In the genomic region with DNA sequence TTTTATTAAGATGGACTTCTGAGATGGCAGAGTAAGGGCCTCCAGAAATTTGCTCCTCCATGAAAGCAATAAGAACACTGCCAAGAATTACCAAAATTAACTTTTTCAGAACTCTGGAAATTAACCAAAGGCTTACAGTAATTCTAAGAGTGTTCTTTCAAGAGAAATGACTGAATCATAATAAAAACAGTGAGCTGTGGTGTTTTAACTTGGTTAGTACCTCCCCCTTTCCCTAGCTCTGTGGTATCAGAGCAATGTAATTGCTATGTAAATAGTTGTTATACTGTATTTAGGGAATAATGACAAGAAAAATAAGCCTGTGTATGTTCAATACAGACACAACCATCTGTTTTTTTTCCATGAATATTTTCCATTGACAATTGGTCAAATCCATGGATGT, we compare ENCODE assay signal across 17 cellular contexts. TPM values are rescaled to one million over a fixed set of nuclear protein-coding genes. Genes with fewer than 3 reads are reported as not detected.
DNase-seq lines count a peak whose midpoint lies in the region; ATAC-seq and TF ChIP-seq lines count a peak whose summit lies in the region.
"Had no signal": no experiment of that assay in that cellular context is flagged by ENCODE, and none has a peak within 500 bp of the region (broad histone marks: within the 10 kb centered on the region; RNA-seq: fewer than 3 reads in every experiment).

No MANE protein-coding gene starts in this region.

- H3K79me2 ChIP-seq in smooth muscle cell (ENCODE audit: low read depth), result peaks cover 68% of the 10 kb centered on the region

- no peaks in the 10 kb centered on the region for H3K27me3 ChIP-seq in smooth muscle cell (ENCODE audit: low read depth)
- H3K27me3 ChIP-seq: body of pancreas, hepatocyte had no signal

- peak overlapping the region; percentile 41 for H3K4me2 ChIP-seq in smooth muscle cell
- H3K4me2 ChIP-seq: A549, hepatocyte, PC-9 had no signal

- H3K4me1 ChIP-seq in smooth muscle cell (ENCODE audit: low read depth), result peaks cover 28% of the 10 kb centered on the region
- H3K4me1 ChIP-seq: A549 had no signal

- H3K27ac ChIP-seq in smooth muscle cell (ENCODE audit: low read depth), result peak overlapping the region; percentile 51
- H3K27ac ChIP-seq: A549, body of pancreas, hepatocyte, PC-9 had no signal

- intact Hi-C loops in activated CD4-positive, alpha-beta T cell treated with anti-CD3 and anti-CD28 coated beads for 36 hours (cut with DNase I, micrococcal nuclease), result loop anchor here (1.0 to 5.0 kb wide), 6 partner anchors 8 to 137 kb away; a partner anchor contains a TSS

- ATAC-seq in activated CD4-positive, alpha-beta T cell treated with anti-CD3 and anti-CD28 coated beads for 36 hours, result peak; percentile 47
- ATAC-seq in central memory CD8-positive, alpha-beta T cell (replicated peaks; ENCODE audit: extremely low read depth, poor library complexity, severe bottlenecking), result no peak
- ATAC-seq in HG02642 (IDR thresholded peaks at IDR 0.05; ENCODE audit: poor library complexity, unreplicated experiment), result no peak
- ATAC-seq: A549, body of pancreas, GM12878 had no signal

- CTCF ChIA-PET in activated CD4-positive, alpha-beta T cell treated with anti-CD3 and anti-CD28 coated beads for 36 hours (lab: Charles Lee), result interaction anchor here (0.9 to 3.5 kb wide), 4 partner anchors 10 to 21 kb away, joined by 3 to 23 read pairs (median 14); no protein-coding TSS in a partner anchor

- no peak overlapping the region for H3K4me3 ChIP-seq in smooth muscle cell
- H3K4me3 ChIP-seq: A549, body of pancreas, GM12878, hepatocyte, PC-9 had no signal

- H4K20me1 ChIP-seq in smooth muscle cell (ENCODE audit: low read depth), result peaks cover 9% of the 10 kb centered on the region

- POLR2A ChIA-PET in activated CD4-positive, alpha-beta T cell treated with anti-CD3 and anti-CD28 coated beads for 36 hours (lab: Charles Lee), result interaction anchor here (0.6 to 4.0 kb wide), 8 partner anchors 8 to 220 kb away, joined by 3 to 20 read pairs (median 4); a partner anchor contains a TSS

- TF ChIP-seq CTCF in smooth muscle cell (IDR thresholded peaks at IDR 0.05; ENCODE audit: borderline replicate concordance, insufficient read depth, poor library complexity, severe bottlenecking), result no peak

- no peak overlapping the region for H3K9ac ChIP-seq in smooth muscle cell (ENCODE audit: low read depth)

- peaks cover 82% of the 10 kb centered on the region for H3K4me1 Mint-ChIP-seq in activated CD4-positive, alpha-beta T cell treated with anti-CD3 and anti-CD28 coated beads for 36 hours
- H3K4me1 Mint-ChIP-seq in central memory CD8-positive, alpha-beta T cell, result peaks cover 75% of the 10 kb centered on the region

- H3K9me3 Mint-ChIP-seq in activated CD4-positive, alpha-beta T cell treated with anti-CD3 and anti-CD28 coated beads for 36 hours (ENCODE audit: low read depth), result peaks cover 4% of the 10 kb centered on the region
- H3K9me3 Mint-ChIP-seq in central memory CD8-positive, alpha-beta T cell, result no peaks in the 10 kb centered on the region

- no peaks in the 10 kb centered on the region for H3K27me3 Mint-ChIP-seq in activated CD4-positive, alpha-beta T cell treated with anti-CD3 and anti-CD28 coated beads for 36 hours
- no peaks in the 10 kb centered on the region for H3K27me3 Mint-ChIP-seq in central memory CD8-positive, alpha-beta T cell
- H3K27me3 Mint-ChIP-seq: type B pancreatic cell had no signal

- peak overlapping the region; percentile 100 for H3K27ac Mint-ChIP-seq in activated CD4-positive, alpha-beta T cell treated with anti-CD3 and anti-CD28 coated beads for 36 hours
- peak overlapping the region; percentile 38 for H3K27ac Mint-ChIP-seq in central memory CD8-positive, alpha-beta T cell (ENCODE audit: low read depth)
- H3K27ac Mint-ChIP-seq: type B pancreatic cell had no signal

- no peaks in the 10 kb centered on the region for H3K36me3 ChIP-seq in smooth muscle cell (ENCODE audit: low read depth)

- H3K9me3 ChIP-seq in smooth muscle cell (replicated peaks; ENCODE audit: low read depth), result no peaks in the 10 kb centered on the region
- H3K9me3 ChIP-seq: A549, body of pancreas had no signal

- no peak for DNase-seq in activated CD4-positive, alpha-beta T cell treated with anti-CD3 and anti-CD28 coated beads for 36 hours
- no peak for DNase-seq in activated CD4-positive, alpha-beta T cell treated with anti-CD3 and anti-CD28 coated beads for 48 hours
- DNase-seq in NCI-H69 (lab: John Stamatoyannopoulos, UW) (peak; percentile 78), smooth muscle cell (lab: John Stamatoyannopoulos, UW; ENCODE audit: unreplicated experiment) (no peak), DMS153 treated with DMSO at 0.1 percent for 48 hours (lab: John Stamatoyannopoulos, UW; ENCODE audit: unreplicated experiment) (no peak), MV-4-11 (lab: John Stamatoyannopoulos, UW) (no peak)
- no peak for DNase-seq in central memory CD8-positive, alpha-beta T cell (ENCODE audit: low spot score in 2 of 2)
- DNase-seq: body of pancreas, DMS79, Kasumi-1, NCI-H2107, PC-9 had no signal

- no peaks in the 10 kb centered on the region for H3F3A ChIP-seq in smooth muscle cell (ENCODE audit: low read depth)

- H2AFZ ChIP-seq in smooth muscle cell (ENCODE audit: low read depth), result no peak overlapping the region
- H2AFZ ChIP-seq: hepatocyte, PC-9 had no signal

- H3K4me3 Mint-ChIP-seq in activated CD4-positive, alpha-beta T cell treated with anti-CD3 and anti-CD28 coated beads for 36 hours, result peak overlapping the region; percentile 30
- no peak overlapping the region for H3K4me3 Mint-ChIP-seq in central memory CD8-positive, alpha-beta T cell
- H3K4me3 Mint-ChIP-seq: type B pancreatic cell had no signal

- peaks cover 43% of the 10 kb centered on the region for H3K36me3 Mint-ChIP-seq in activated CD4-positive, alpha-beta T cell treated with anti-CD3 and anti-CD28 coated beads for 36 hours (ENCODE audit: low read depth)
- peaks cover 26% of the 10 kb centered on the region for H3K36me3 Mint-ChIP-seq in central memory CD8-positive, alpha-beta T cell (ENCODE audit: insufficient read depth)

RNA-seq across cellular contexts. Expression of a gene that starts 19.0 kb away (rescaled TPM):
- total RNA-seq in activated CD4-positive, alpha-beta T cell treated with anti-CD3 and anti-CD28 coated beads for 36 hours, result 10 to 100 TPM; 51.6 to 63.4 TPM
- 19.7 and 21.3 TPM in 2 replicates for total RNA-seq in smooth muscle cell
- 7.2 and 7.7 TPM in 2 replicates for polyA plus RNA-seq in smooth muscle cell
